ENCODE assay signal across 1 cellular context in the genomic region with DNA sequence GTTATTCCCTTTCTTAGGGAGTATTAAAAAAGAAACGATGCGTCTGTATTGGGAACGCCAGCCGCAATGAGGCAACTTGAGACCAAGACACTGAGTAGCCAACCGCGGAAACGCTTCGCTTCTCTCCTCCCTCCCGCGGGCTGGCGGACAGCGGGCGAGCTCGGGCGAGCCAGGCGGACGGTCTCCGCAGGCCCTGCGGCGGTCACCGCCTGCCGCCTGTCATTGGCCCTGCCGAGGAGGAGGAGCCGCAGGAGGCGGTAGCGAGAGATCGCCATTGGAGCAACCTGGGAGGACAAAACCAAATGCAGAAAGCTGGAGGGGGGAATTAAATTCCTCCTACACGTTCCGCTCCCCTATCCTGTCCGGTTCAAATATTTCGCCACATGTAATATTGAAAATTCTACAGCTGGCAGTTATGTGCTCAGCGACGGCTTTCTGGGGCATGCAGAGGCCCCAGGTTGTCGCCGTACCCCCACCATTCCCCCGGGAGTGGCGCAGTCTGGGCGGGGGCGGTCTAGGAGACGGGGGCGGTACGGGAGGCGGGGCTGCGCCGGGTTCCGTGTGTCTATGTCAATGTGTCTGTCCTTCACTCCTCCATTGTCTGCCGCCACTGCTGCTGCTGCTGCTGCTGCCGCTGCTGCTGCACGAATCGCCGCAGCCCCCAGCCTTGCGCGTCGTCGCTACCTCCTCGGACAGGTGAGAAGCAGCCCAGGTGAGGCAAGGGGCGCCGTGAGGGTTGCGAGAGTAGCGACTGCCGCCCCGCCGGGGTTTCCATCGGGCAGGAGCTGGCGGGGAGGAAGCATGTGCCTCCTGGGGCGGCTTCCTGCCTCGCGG.
TF ChIP-seq lines count a peak whose summit lies in the region.

A gene (minus strand): TSS at position 162 of the 834 bp plus-strand sequence. CDS start 181 bp downstream, outside the sequence.
A gene (plus strand): TSS at position 589 of the 834 bp plus-strand sequence. CDS start 19,263 bp downstream, outside the sequence.

TF ChIP-seq in K562, 482 proteins besides CTCF, POLR2A, EP300 and RAD21 (continued from another document and continues in another):
- TF ChIP-seq, protein P1, sequence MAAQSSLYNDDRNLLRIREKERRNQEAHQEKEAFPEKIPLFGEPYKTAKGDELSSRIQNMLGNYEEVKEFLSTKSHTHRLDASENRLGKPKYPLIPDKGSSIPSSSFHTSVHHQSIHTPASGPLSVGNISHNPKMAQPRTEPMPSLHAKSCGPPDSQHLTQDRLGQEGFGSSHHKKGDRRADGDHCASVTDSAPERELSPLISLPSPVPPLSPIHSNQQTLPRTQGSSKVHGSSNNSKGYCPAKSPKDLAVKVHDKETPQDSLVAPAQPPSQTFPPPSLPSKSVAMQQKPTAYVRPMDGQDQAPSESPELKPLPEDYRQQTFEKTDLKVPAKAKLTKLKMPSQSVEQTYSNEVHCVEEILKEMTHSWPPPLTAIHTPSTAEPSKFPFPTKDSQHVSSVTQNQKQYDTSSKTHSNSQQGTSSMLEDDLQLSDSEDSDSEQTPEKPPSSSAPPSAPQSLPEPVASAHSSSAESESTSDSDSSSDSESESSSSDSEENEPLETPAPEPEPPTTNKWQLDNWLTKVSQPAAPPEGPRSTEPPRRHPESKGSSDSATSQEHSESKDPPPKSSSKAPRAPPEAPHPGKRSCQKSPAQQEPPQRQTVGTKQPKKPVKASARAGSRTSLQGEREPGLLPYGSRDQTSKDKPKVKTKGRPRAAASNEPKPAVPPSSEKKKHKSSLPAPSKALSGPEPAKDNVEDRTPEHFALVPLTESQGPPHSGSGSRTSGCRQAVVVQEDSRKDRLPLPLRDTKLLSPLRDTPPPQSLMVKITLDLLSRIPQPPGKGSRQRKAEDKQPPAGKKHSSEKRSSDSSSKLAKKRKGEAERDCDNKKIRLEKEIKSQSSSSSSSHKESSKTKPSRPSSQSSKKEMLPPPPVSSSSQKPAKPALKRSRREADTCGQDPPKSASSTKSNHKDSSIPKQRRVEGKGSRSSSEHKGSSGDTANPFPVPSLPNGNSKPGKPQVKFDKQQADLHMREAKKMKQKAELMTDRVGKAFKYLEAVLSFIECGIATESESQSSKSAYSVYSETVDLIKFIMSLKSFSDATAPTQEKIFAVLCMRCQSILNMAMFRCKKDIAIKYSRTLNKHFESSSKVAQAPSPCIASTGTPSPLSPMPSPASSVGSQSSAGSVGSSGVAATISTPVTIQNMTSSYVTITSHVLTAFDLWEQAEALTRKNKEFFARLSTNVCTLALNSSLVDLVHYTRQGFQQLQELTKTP (IDR thresholded peaks at IDR 0.05; ENCODE audit: low read depth in 1 of 2, partially characterized antibody in 2 of 2): peak in 1 of 2 experiments; percentile 55
- TF ChIP-seq FUS (optimal IDR thresholded peaks at IDR 0.05; ENCODE audit: low read depth, low read length) (no peak), MTA2 (IDR thresholded peaks at IDR 0.05; ENCODE audit: low read depth) (no peak), TSC22D4 (tag; IDR thresholded peaks at IDR 0.05) (no peak), CCAR2 (IDR thresholded peaks at IDR 0.05; ENCODE audit: low read depth, low read length) (no peak), POLR2H (tag; IDR thresholded peaks at IDR 0.05; ENCODE audit: low read depth) (peak; percentile 91), SPI1 (IDR thresholded peaks at IDR 0.05; ENCODE audit: borderline replicate concordance, low read depth, low read length) (no peak), ZNF253 (CRISPR knock-in tag; conservative IDR thresholded peaks at IDR 0.05) (no peak), JUND (IDR thresholded peaks at IDR 0.05; ENCODE audit: borderline replicate concordance, low read depth, low read length) (peak; percentile 97), JUND (tag; IDR thresholded peaks at IDR 0.05; ENCODE audit: borderline replicate concordance, low read depth, low read length) (no peak; the same call in 2 of the 3 replicates), MTA3 (IDR thresholded peaks at IDR 0.05; ENCODE audit: borderline replicate concordance) (peak; percentile 88), ZFP36 (IDR thresholded peaks at IDR 0.05; ENCODE audit: low read depth, low read length, partially characterized antibody) (no peak), TARDBP (IDR thresholded peaks at IDR 0.05) (no peak), POLR2B (IDR thresholded peaks at IDR 0.05; ENCODE audit: low read depth, partially characterized antibody) (peak; percentile 94), SRSF7 (optimal IDR thresholded peaks at IDR 0.05; ENCODE audit: low read depth, low read length) (no peak), CHCHD3 (CRISPR knock-in tag; IDR thresholded peaks at IDR 0.05) (no peak), KDM5B (IDR thresholded peaks at IDR 0.05; ENCODE audit: insufficient replicate concordance, low read depth, low read length) (peak; percentile 98), CC2D1A (IDR thresholded peaks at IDR 0.05) (no peak), ERF (CRISPR knock-in tag; IDR thresholded peaks at IDR 0.05) (0 out of 2 replicates have a peak, but pooled peaks have one; percentile 37), POLR2G (IDR thresholded peaks at IDR 0.05; ENCODE audit: low read depth, low read length) (peak; percentile 98), MECOM (CRISPR knock-in tag; IDR thresholded peaks at IDR 0.05) (no peak), ASH1L (IDR thresholded peaks at IDR 0.05; ENCODE audit: borderline replicate concordance, low read depth, partially characterized antibody) (peak; percentile 90), ETS2 (tag; IDR thresholded peaks at IDR 0.05; ENCODE audit: borderline replicate concordance, poor library complexity, severe bottlenecking) (no peak), HOXB6 (CRISPR knock-in tag; IDR thresholded peaks at IDR 0.05; ENCODE audit: borderline replicate concordance) (no peak)
- TF ChIP-seq, protein P2, sequence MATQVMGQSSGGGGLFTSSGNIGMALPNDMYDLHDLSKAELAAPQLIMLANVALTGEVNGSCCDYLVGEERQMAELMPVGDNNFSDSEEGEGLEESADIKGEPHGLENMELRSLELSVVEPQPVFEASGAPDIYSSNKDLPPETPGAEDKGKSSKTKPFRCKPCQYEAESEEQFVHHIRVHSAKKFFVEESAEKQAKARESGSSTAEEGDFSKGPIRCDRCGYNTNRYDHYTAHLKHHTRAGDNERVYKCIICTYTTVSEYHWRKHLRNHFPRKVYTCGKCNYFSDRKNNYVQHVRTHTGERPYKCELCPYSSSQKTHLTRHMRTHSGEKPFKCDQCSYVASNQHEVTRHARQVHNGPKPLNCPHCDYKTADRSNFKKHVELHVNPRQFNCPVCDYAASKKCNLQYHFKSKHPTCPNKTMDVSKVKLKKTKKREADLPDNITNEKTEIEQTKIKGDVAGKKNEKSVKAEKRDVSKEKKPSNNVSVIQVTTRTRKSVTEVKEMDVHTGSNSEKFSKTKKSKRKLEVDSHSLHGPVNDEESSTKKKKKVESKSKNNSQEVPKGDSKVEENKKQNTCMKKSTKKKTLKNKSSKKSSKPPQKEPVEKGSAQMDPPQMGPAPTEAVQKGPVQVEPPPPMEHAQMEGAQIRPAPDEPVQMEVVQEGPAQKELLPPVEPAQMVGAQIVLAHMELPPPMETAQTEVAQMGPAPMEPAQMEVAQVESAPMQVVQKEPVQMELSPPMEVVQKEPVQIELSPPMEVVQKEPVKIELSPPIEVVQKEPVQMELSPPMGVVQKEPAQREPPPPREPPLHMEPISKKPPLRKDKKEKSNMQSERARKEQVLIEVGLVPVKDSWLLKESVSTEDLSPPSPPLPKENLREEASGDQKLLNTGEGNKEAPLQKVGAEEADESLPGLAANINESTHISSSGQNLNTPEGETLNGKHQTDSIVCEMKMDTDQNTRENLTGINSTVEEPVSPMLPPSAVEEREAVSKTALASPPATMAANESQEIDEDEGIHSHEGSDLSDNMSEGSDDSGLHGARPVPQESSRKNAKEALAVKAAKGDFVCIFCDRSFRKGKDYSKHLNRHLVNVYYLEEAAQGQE (CRISPR knock-in tag; IDR thresholded peaks at IDR 0.05; ENCODE audit: low read depth): no peak; the same call in 1 of the 2 replicates
- TF ChIP-seq, protein P3, sequence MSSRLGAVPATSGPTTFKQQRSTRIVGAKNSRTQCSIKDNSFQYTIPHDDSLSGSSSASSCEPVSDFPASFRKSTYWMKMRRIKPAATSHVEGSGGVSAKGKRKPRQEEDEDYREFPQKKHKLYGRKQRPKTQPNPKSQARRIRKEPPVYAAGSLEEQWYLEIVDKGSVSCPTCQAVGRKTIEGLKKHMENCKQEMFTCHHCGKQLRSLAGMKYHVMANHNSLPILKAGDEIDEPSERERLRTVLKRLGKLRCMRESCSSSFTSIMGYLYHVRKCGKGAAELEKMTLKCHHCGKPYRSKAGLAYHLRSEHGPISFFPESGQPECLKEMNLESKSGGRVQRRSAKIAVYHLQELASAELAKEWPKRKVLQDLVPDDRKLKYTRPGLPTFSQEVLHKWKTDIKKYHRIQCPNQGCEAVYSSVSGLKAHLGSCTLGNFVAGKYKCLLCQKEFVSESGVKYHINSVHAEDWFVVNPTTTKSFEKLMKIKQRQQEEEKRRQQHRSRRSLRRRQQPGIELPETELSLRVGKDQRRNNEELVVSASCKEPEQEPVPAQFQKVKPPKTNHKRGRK (tag; IDR thresholded peaks at IDR 0.05): no peak
- TF ChIP-seq, protein P4, sequence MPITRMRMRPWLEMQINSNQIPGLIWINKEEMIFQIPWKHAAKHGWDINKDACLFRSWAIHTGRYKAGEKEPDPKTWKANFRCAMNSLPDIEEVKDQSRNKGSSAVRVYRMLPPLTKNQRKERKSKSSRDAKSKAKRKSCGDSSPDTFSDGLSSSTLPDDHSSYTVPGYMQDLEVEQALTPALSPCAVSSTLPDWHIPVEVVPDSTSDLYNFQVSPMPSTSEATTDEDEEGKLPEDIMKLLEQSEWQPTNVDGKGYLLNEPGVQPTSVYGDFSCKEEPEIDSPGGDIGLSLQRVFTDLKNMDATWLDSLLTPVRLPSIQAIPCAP (CRISPR knock-in tag; IDR thresholded peaks at IDR 0.05; ENCODE audit: borderline replicate concordance): no peak
- TF ChIP-seq, protein P5, sequence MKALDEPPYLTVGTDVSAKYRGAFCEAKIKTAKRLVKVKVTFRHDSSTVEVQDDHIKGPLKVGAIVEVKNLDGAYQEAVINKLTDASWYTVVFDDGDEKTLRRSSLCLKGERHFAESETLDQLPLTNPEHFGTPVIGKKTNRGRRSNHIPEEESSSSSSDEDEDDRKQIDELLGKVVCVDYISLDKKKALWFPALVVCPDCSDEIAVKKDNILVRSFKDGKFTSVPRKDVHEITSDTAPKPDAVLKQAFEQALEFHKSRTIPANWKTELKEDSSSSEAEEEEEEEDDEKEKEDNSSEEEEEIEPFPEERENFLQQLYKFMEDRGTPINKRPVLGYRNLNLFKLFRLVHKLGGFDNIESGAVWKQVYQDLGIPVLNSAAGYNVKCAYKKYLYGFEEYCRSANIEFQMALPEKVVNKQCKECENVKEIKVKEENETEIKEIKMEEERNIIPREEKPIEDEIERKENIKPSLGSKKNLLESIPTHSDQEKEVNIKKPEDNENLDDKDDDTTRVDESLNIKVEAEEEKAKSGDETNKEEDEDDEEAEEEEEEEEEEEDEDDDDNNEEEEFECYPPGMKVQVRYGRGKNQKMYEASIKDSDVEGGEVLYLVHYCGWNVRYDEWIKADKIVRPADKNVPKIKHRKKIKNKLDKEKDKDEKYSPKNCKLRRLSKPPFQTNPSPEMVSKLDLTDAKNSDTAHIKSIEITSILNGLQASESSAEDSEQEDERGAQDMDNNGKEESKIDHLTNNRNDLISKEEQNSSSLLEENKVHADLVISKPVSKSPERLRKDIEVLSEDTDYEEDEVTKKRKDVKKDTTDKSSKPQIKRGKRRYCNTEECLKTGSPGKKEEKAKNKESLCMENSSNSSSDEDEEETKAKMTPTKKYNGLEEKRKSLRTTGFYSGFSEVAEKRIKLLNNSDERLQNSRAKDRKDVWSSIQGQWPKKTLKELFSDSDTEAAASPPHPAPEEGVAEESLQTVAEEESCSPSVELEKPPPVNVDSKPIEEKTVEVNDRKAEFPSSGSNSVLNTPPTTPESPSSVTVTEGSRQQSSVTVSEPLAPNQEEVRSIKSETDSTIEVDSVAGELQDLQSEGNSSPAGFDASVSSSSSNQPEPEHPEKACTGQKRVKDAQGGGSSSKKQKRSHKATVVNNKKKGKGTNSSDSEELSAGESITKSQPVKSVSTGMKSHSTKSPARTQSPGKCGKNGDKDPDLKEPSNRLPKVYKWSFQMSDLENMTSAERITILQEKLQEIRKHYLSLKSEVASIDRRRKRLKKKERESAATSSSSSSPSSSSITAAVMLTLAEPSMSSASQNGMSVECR (CRISPR knock-in tag; IDR thresholded peaks at IDR 0.05): peak; percentile 11; the same call in 1 of the 2 replicates
- TF ChIP-seq, protein P6, sequence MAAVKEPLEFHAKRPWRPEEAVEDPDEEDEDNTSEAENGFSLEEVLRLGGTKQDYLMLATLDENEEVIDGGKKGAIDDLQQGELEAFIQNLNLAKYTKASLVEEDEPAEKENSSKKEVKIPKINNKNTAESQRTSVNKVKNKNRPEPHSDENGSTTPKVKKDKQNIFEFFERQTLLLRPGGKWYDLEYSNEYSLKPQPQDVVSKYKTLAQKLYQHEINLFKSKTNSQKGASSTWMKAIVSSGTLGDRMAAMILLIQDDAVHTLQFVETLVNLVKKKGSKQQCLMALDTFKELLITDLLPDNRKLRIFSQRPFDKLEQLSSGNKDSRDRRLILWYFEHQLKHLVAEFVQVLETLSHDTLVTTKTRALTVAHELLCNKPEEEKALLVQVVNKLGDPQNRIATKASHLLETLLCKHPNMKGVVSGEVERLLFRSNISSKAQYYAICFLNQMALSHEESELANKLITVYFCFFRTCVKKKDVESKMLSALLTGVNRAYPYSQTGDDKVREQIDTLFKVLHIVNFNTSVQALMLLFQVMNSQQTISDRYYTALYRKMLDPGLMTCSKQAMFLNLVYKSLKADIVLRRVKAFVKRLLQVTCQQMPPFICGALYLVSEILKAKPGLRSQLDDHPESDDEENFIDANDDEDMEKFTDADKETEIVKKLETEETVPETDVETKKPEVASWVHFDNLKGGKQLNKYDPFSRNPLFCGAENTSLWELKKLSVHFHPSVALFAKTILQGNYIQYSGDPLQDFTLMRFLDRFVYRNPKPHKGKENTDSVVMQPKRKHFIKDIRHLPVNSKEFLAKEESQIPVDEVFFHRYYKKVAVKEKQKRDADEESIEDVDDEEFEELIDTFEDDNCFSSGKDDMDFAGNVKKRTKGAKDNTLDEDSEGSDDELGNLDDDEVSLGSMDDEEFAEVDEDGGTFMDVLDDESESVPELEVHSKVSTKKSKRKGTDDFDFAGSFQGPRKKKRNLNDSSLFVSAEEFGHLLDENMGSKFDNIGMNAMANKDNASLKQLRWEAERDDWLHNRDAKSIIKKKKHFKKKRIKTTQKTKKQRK (IDR thresholded peaks at IDR 0.05; ENCODE audit: borderline replicate concordance, low read depth, low read length): no peak
- TF ChIP-seq, protein P7, sequence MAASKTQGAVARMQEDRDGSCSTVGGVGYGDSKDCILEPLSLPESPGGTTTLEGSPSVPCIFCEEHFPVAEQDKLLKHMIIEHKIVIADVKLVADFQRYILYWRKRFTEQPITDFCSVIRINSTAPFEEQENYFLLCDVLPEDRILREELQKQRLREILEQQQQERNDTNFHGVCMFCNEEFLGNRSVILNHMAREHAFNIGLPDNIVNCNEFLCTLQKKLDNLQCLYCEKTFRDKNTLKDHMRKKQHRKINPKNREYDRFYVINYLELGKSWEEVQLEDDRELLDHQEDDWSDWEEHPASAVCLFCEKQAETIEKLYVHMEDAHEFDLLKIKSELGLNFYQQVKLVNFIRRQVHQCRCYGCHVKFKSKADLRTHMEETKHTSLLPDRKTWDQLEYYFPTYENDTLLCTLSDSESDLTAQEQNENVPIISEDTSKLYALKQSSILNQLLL (CRISPR knock-in tag; IDR thresholded peaks at IDR 0.05; ENCODE audit: borderline replicate concordance): no peak
